In the genomic region with DNA sequence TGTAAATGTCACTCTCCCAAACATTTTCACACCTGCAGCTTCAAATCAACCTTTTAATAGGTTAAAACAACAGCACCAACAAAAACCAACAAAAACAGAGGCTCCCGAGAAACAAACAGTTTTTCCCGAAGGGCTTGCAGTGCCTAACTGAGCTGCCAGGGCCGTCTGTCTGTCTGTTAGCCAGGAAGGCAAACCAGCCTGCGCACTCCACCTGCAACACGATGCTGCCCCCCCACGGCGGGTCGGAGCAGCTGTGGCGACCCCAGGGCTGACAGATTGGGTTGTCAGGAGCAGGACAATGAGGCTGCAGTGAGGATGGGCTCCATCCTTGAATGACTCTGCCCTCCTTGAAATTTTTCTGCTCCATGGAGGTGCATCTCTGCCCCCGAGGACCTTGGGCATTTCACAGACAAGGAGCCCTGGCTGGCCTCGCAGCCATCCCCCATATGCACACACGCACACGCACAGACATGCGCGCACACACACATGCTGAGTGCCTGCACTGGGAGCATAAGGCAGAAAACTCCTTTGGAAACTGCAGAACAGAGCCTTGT, we compare ENCODE assay signal across 11 cellular contexts. TPM values are rescaled to one million over a fixed set of nuclear protein-coding genes. Genes with fewer than 3 reads are reported as not detected.
DNase-seq lines count a peak whose midpoint lies in the region; ATAC-seq, FAIRE-seq and TF ChIP-seq lines count a peak whose summit lies in the region.
"Had no signal": no experiment of that assay in that cellular context is flagged by ENCODE, and none has a peak within 500 bp of the region (broad histone marks: within the 10 kb centered on the region; RNA-seq: fewer than 3 reads in every experiment).

No MANE protein-coding gene starts in this region.

- H3K4me3 ChIP-seq in lower lobe of right lung: no peak overlapping the region

- H3K9me3 ChIP-seq in lower lobe of right lung: no peaks in the 10 kb centered on the region
- H3K9me3 ChIP-seq: neutrophil had no signal

- FAIRE-seq in RCC 7860 (lab: Jason Lieb, UNC): no peak

- TF ChIP-seq CTCF in lower lobe of right lung (IDR thresholded peaks at IDR 0.05): peak; percentile 16

- H3K27me3 ChIP-seq in lower lobe of right lung (ENCODE audit: low read depth): peaks cover 57% of the 10 kb centered on the region

- H3K4me1 ChIP-seq in lower lobe of right lung: peaks cover 16% of the 10 kb centered on the region

- no peaks in the 10 kb centered on the region for H3K36me3 ChIP-seq in lower lobe of right lung
- H3K36me3 ChIP-seq: neutrophil had no signal

- H3K27ac ChIP-seq in lower lobe of right lung: no peak overlapping the region
- H3K27ac ChIP-seq: neutrophil had no signal

- DNase-seq in NCI-H2227 (lab: John Stamatoyannopoulos, UW; ENCODE audit: unreplicated experiment) (peak; percentile 19), NCI-H2227 treated with DMSO at 0.1 percent for 48 hours (lab: John Stamatoyannopoulos, UW) (no peak), NCI-H1417 (lab: John Stamatoyannopoulos, UW) (peak; percentile 35 to 86 (median 82)), amniotic epithelial cell (ENCODE audit: low read depth) (peak; percentile 27), lower lobe of right lung (peak; percentile 39), RCC 7860 (ENCODE audit: low spot score) (no peak)
- DNase-seq: activated B cell treated with CpG ODN at 0.5 μM for 24 hours had no signal

- ATAC-seq in lower lobe of right lung: no peak
- ATAC-seq in HG03280 (IDR thresholded peaks at IDR 0.05; ENCODE audit: unreplicated experiment): no peak
- ATAC-seq in GM21529 (IDR thresholded peaks at IDR 0.05; ENCODE audit: unreplicated experiment): no peak

- intact Hi-C loops in lower lobe of right lung (cut with DNase I): no loop called here

RNA-seq across cellular contexts. Expression of a gene that starts 2.6 kb away (rescaled TPM):
- total RNA-seq in lower lobe of right lung: not detected
- total RNA-seq: activated B cell treated with CpG ODN at 0.5 μM for 24 hours; CD4-positive, alpha-beta memory T cell had no signal

Comparison
In these comparisons a context has a peak if more than half of its experiments do, and no peak if none do; other contexts are left out.
1. DNase-seq: peak in NCI-H2227 (single experiment), NCI-H1417 (3 of 3), amniotic epithelial cell (single experiment) and lower lobe of right lung (single experiment); none in NCI-H2227 treated with DMSO at 0.1 percent for 48 hours (single experiment) and RCC 7860 (single experiment).